14 cellular contexts compared by ENCODE assay signal in genomic region chr3:174049443-174049842, GRCh38.
A peak's percentile ranks its signal among the peaks of the same experiment; 100 is the strongest.
DNase-seq lines count a peak whose midpoint lies in the region; ATAC-seq and TF ChIP-seq lines count a peak whose summit lies in the region.
"Had no signal": no experiment of that assay in that cellular context is flagged by ENCODE, and none has a peak within 500 bp of the region (broad histone marks: within the 10 kb centered on the region; RNA-seq: fewer than 3 reads in every experiment).

No MANE protein-coding gene starts in this region.

- DNase-seq in NCI-H146 (lab: John Stamatoyannopoulos, UW) (peak; percentile 20), NCI-H146 treated with DMSO at 0.1 percent for 48 hours (lab: John Stamatoyannopoulos, UW; ENCODE audit: unreplicated experiment) (no peak), foreskin fibroblast (no peak), Kasumi-1 (lab: John Stamatoyannopoulos, UW) (no peak)
- DNase-seq: AML-193; Caco-2; Calu3; CD4-positive, alpha-beta T cell; CD8-positive, alpha-beta T cell; DMS79 treated with DMSO at 0.1 percent for 48 hours; GF-D8 had no signal

- TF ChIP-seq CTCF in foreskin fibroblast (IDR thresholded peaks at IDR 0.05; ENCODE audit: low read depth, low read length): no peak

- no peak overlapping the region for H3K4me3 ChIP-seq in foreskin fibroblast (ENCODE audit: low read depth in 1 of 2, low read length in 2 of 2)
- H3K4me3 ChIP-seq: A549; BLaER1 treated with 17β-estradiol and CSF1 and Interleukin-3, amounts not matched to agents 10 nM and 100 nM had no signal

- ATAC-seq in SK-N-SH treated with all-trans-retinoic acid at 6 μM for 48 hours: no peak
- ATAC-seq: A549; CD8-positive, alpha-beta T cell had no signal

TF ChIP-seq in SK-N-SH treated with all-trans-retinoic acid at 6 μM for 48 hours, 23 proteins besides CTCF, POLR2A, EP300 and RAD21:
- no peak for TF ChIP-seq POU6F1 (CRISPR knock-in tag; IDR thresholded peaks at IDR 0.05; ENCODE audit: borderline replicate concordance, low read depth)
- peak; percentile 52; the same call in 1 of the 2 replicates for TF ChIP-seq ISL1 (CRISPR knock-in tag; IDR thresholded peaks at IDR 0.05)
